18 cellular contexts compared by ENCODE assay signal in genomic region chr1:49728377-49728776, GRCh38.
"Had no signal": no experiment of that assay in that cellular context is flagged by ENCODE, and none has a peak within 500 bp of the region (broad histone marks: within the 10 kb centered on the region; RNA-seq: fewer than 3 reads in every experiment).

No MANE protein-coding gene starts in this region.

- H3K9me3 ChIP-seq: neutrophil had no signal

- H3K27me3 ChIP-seq: neutrophil, right atrium auricular region, stomach had no signal

- H3K36me3 ChIP-seq: neutrophil, right atrium auricular region, stomach had no signal

- H3K4me3 Mint-ChIP-seq: naive thymus-derived CD4-positive, alpha-beta T cell; T-helper 2 cell treated with Interferon-gamma antibody and Interleukin-4, amounts not matched to agents 5 μg/mL and 100 μg/mL, for 36 hours had no signal

- H3K4me1 ChIP-seq: right atrium auricular region, stomach had no signal

- ATAC-seq: activated CD4-positive, CD25-positive, alpha-beta regulatory T cell treated with anti-CD3 and anti-CD28 coated beads, Interleukin-2, amount 50 U/mL, for 24 hours; activated naive CD4-positive, alpha-beta T cell treated with anti-CD3 and anti-CD28 coated beads, Interleukin-2, amount 50 U/mL, for 72 hours; left cardiac atrium; naive thymus-derived CD4-positive, alpha-beta T cell had no signal

- H3K4me1 Mint-ChIP-seq: naive thymus-derived CD4-positive, alpha-beta T cell had no signal

- H3K36me3 Mint-ChIP-seq: activated naive CD4-positive, alpha-beta T cell treated with anti-CD3 and anti-CD28 coated beads, Interleukin-2, amount 50 U/mL, for 72 hours; naive thymus-derived CD4-positive, alpha-beta T cell had no signal

- H3K27ac Mint-ChIP-seq: activated naive CD4-positive, alpha-beta T cell treated with anti-CD3 and anti-CD28 coated beads, Interleukin-2, amount 50 U/mL, for 72 hours; naive thymus-derived CD4-positive, alpha-beta T cell; T-helper 2 cell treated with Interferon-gamma antibody and Interleukin-4, amounts not matched to agents 5 μg/mL and 100 μg/mL, for 36 hours had no signal

- DNase-seq: activated CD4-positive, alpha-beta T cell treated with anti-CD3 and anti-CD28 coated beads, Interleukin-2, amount 50 U/mL, for 4 hours; activated effector memory CD4-positive, alpha-beta T cell treated with Interleukin-2 at 50 U/mL for 16 hours; activated T-cell treated with anti-CD3 and anti-CD28 coated beads, Interleukin-2, amount 50 U/mL, for 1 hour; amygdala; effector CD8-positive, alpha-beta T cell; erythroblast; glutamatergic neuron; left cardiac atrium; stimulated activated CD4-positive, alpha-beta T cell treated with anti-CD3 and anti-CD28 coated beads, Interleukin-4, amount 100 ng/mL, for 4 hours; stomach had no signal

- H3K4me3 ChIP-seq: lung, right atrium auricular region, skin epidermis, stomach had no signal

- H3K27ac ChIP-seq: neutrophil, right atrium auricular region, skin epidermis, stomach had no signal
